ENCODE assay signal across 14 cellular contexts in the genomic region with DNA sequence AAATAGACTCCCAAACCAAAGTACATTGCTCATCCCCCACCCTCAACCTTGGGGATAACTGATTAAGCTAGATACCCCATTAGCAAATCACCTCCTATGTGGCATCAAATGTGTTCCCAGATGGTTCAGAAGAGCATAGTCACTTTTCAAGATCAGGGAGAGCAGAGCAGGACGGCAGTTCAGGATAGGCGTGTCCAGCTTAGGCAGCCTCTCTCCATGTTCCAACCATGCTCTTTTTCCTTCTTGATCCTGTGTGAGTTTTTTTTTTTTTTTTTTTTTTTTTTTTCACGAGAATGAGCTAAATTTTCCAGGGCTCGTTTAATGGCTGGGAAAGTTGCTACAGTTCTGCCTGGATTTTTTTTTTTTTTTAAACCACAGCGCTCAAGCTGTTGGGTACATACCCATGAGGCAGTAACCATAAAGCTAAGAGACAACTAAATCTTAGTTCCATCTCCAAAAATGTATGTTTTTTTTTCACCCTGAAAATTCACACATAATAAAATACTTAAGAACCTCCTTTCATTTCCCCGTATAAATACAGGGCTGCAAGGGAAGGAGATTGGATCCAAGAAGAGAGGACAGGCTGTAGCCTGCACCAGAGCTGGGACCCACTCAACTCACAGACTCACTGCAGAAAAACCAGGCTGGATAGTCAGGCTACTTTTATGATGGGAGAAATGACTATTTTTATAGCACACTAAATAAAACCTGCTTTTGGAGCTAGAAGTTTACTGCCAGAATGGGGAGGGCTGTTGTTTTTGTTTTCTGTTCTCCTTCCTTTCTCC.
A peak's percentile ranks its signal among the peaks of the same experiment; 100 is the strongest.
DNase-seq lines count a peak whose midpoint lies in the region; FAIRE-seq and TF ChIP-seq lines count a peak whose summit lies in the region.
"Had no signal": no experiment of that assay in that cellular context is flagged by ENCODE, and none has a peak within 500 bp of the region (broad histone marks: within the 10 kb centered on the region; RNA-seq: fewer than 3 reads in every experiment).

No MANE protein-coding gene starts in this region.

- peak overlapping the region; percentile 40 for H3K27ac Mint-ChIP-seq in neural progenitor cell
- H3K27ac Mint-ChIP-seq: H9 had no signal

- FAIRE-seq in endometrium (lab: Jason Lieb, UNC), result peak; percentile 83

- no peak overlapping the region for H3K4me3 ChIP-seq in Loucy (ENCODE audit: low read length, poor library complexity, severe bottlenecking)
- H3K4me3 ChIP-seq in neural progenitor cell, result no peak overlapping the region
- no peak overlapping the region for H3K4me3 ChIP-seq in tibial artery
- no peak overlapping the region for H3K4me3 ChIP-seq in osteoblast (ENCODE audit: insufficient read depth, low read length)

- H3F3A ChIP-seq in Loucy (ENCODE audit: low read depth) (no peaks in the 10 kb centered on the region), neural progenitor cell (ENCODE audit: low read depth) (no peaks in the 10 kb centered on the region)

- H2AFZ ChIP-seq in Loucy (ENCODE audit: low read length) (no peak overlapping the region), neural progenitor cell (replicated peaks) (no peak overlapping the region), osteoblast (ENCODE audit: low read length) (no peak overlapping the region)

- H3K79me2 ChIP-seq in Loucy (ENCODE audit: insufficient read depth, low read length) (peaks cover 7% of the 10 kb centered on the region; the same call in 1 of the 2 replicates), neural progenitor cell (ENCODE audit: low read depth) (no peaks in the 10 kb centered on the region), osteoblast (ENCODE audit: insufficient read depth, low read length) (no peaks in the 10 kb centered on the region)

- peaks cover 6% of the 10 kb centered on the region for H3K9me3 Mint-ChIP-seq in neural progenitor cell

- H3K36me3 ChIP-seq in Loucy (ENCODE audit: insufficient read depth, low read length) (no peaks in the 10 kb centered on the region), neural progenitor cell (no peaks in the 10 kb centered on the region), tibial artery (no peaks in the 10 kb centered on the region), osteoblast (ENCODE audit: insufficient read depth, low read length) (no peaks in the 10 kb centered on the region)

- H3K4me2 ChIP-seq in Loucy (ENCODE audit: low read depth, low read length, poor library complexity, severe bottlenecking), result peak overlapping the region; percentile 61
- no peak overlapping the region for H3K4me2 ChIP-seq in neural progenitor cell
- H3K4me2 ChIP-seq in osteoblast (ENCODE audit: insufficient read depth, low read length), result no peak overlapping the region

- no peaks in the 10 kb centered on the region for H3K9me2 ChIP-seq in Loucy (replicated peaks; ENCODE audit: low read depth, low read length)

- H3K9me3 ChIP-seq in Loucy (ENCODE audit: insufficient read depth, low read depth, low read length) (no peaks in the 10 kb centered on the region), neural progenitor cell (ENCODE audit: low read depth) (no peaks in the 10 kb centered on the region), tibial artery (no peaks in the 10 kb centered on the region), osteoblast (ENCODE audit: low read depth, low read length) (no peaks in the 10 kb centered on the region)

- H3K36me3 Mint-ChIP-seq in neural progenitor cell, result peaks cover 6% of the 10 kb centered on the region

- no peaks in the 10 kb centered on the region for H4K20me1 ChIP-seq in Loucy (ENCODE audit: insufficient read depth, low read length, poor library complexity, severe bottlenecking)
- no peaks in the 10 kb centered on the region for H4K20me1 ChIP-seq in neural progenitor cell (ENCODE audit: low read depth)
- no peaks in the 10 kb centered on the region for H4K20me1 ChIP-seq in osteoblast (ENCODE audit: insufficient read depth, low read length)

- no peaks in the 10 kb centered on the region for H3K4me1 Mint-ChIP-seq in neural progenitor cell

- H3K27me3 Mint-ChIP-seq in neural progenitor cell (ENCODE audit: insufficient read depth, low read depth), result peaks cover 8% of the 10 kb centered on the region

- intact Hi-C loops in tibial artery (cut with DNase I; ENCODE audit: low total_unique reads), result no loop called here

- CTCF ChIA-PET in RWPE1 (lab: Yijun Ruan, JAX), result interaction anchor here (0.6 kb wide), 1 partner anchor 352 kb away, joined by 4 read pairs; no protein-coding TSS in a partner anchor

- DNase-seq in neural progenitor cell (ENCODE audit: low spot score) (no peak), tibial artery (no peak), osteoblast (ENCODE audit: insufficient read length, low spot score, missing footprints) (no peak), RWPE1 (ENCODE audit: low spot score) (no peak)
- DNase-seq in stimulated activated CD4-positive, alpha-beta T cell treated with anti-CD3 and anti-CD28 coated beads, Interleukin-12 subunit alpha, Interleukin-12 subunit beta, amount 100 ng/mL, for 4 hours, result no peak
- DNase-seq: H9, MM.1S, NCI-H1105 treated with DMSO at 0.1 percent for 48 hours, NCI-H187, NCI-H446 treated with DMSO at 0.1 percent for 48 hours, NCI-H748 treated with DMSO at 0.1 percent for 48 hours, SHP77 had no signal

- TF ChIP-seq CTCF in Loucy (conservative IDR thresholded peaks at IDR 0.05; ENCODE audit: low read length), result no peak
- TF ChIP-seq CTCF in neural progenitor cell (IDR thresholded peaks at IDR 0.05), result no peak
- no peak for TF ChIP-seq CTCF in tibial artery (IDR thresholded peaks at IDR 0.05)
- TF ChIP-seq CTCF in osteoblast (IDR thresholded peaks at IDR 0.05; ENCODE audit: extremely low read depth, low read depth, low read length), result no peak
- TF ChIP-seq CTCF in RWPE1 (conservative IDR thresholded peaks at IDR 0.05; ENCODE audit: low read depth), result no peak

- peak overlapping the region; percentile 42 for H3K9ac ChIP-seq in Loucy (ENCODE audit: low read depth, low read length, poor library complexity, severe bottlenecking)
- H3K9ac ChIP-seq in neural progenitor cell, result no peak overlapping the region

- H3K4me3 Mint-ChIP-seq in neural progenitor cell, result no peak overlapping the region
- H3K4me3 Mint-ChIP-seq: H9 had no signal

- no peak overlapping the region for H3K27ac ChIP-seq in neural progenitor cell
- H3K27ac ChIP-seq in tibial artery, result peak overlapping the region; percentile 57 to 65
- H3K27ac ChIP-seq in osteoblast (ENCODE audit: low read depth, low read length), result no peak overlapping the region
- no peak overlapping the region for H3K27ac ChIP-seq in RWPE1

- POLR2A ChIA-PET in RWPE1 (lab: Yijun Ruan, JAX; ENCODE audit: low non-redundant PET), result no interaction called here

- H3K27me3 ChIP-seq in Loucy (ENCODE audit: insufficient read depth, low read length, poor library complexity, severe bottlenecking) (no peaks in the 10 kb centered on the region), neural progenitor cell (no peaks in the 10 kb centered on the region), tibial artery (no peaks in the 10 kb centered on the region), osteoblast (ENCODE audit: insufficient read depth, low read length) (no peaks in the 10 kb centered on the region)

- H3K4me1 ChIP-seq in Loucy (ENCODE audit: insufficient read depth, low read length, poor library complexity, severe bottlenecking) (peaks cover 53% of the 10 kb centered on the region), neural progenitor cell (peaks cover 7% of the 10 kb centered on the region), tibial artery (peaks cover 0 to 58% (median 13%) of the 10 kb centered on the region in 4 donors), osteoblast (ENCODE audit: insufficient read depth, low read length) (peaks cover 5% of the 10 kb centered on the region)

Comparison
In these comparisons a context has a peak if more than half of its experiments do, and no peak if none do; other contexts are left out.
1. H3K27ac ChIP-seq: peak in tibial artery (2 of 2); none in neural progenitor cell (single experiment), osteoblast (single experiment) and RWPE1 (single experiment).